Comparison of ENCODE assay signal across 17 cellular contexts in the genomic region with DNA sequence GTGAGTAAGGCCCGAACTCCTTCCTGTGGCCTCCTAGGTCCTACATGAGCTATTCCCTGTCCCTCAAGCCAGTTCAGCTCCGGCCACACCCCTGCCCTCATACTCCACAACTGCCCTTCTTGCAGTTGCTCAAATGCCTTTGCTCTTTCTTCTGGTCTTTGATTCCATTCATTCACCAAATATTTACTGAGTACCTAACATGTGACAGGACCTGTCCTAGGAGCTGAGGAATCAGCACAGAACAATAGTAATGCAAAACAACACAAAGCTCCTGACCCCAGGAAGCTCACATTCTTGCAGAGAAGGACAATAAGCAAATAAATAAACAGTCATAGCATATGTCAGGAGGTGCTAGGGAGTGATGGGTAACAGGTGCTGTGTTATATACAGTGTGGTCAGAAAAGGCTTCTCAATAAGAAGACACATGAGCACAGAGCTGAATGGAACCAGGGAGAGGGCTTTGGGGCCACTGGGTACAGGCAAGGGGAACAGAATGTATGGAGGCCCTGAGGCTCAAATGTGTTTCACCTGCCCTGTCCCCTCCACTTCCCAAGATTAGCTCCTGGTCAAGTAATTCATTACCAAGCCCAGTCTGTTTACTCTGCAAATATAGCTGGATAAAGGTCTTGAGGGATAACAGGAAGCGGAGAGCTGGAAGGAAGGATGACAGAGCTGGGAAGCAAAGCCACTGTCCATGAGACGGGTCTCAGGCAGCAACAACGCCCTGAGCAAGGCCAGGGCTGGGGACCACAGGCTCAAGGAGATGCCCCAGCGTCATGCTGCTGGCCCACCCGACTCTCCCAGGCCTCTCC.
"Had no signal": no experiment of that assay in that cellular context is flagged by ENCODE, and none has a peak within 500 bp of the region (broad histone marks: within the 10 kb centered on the region; RNA-seq: fewer than 3 reads in every experiment).

No MANE protein-coding gene starts in this region.

- H3K36me3 ChIP-seq: cardiac muscle cell, left ventricle myocardium inferior, neural progenitor cell, sigmoid colon had no signal

- DNase-seq: activated CD4-positive, alpha-beta T cell treated with anti-CD3 and anti-CD28 coated beads, Interleukin-2, amount 10 ng/mL, durations not matched to agents 24 days and 14 days; activated CD4-positive, CD25-positive, alpha-beta regulatory T cell; activated CD8-positive, alpha-beta T cell treated with anti-CD3 and anti-CD28 coated beads for 36 hours; activated naive CD4-positive, alpha-beta T cell; activated naive CD8-positive, alpha-beta T cell treated with anti-CD3 and anti-CD28 coated beads for 36 hours; activated T-cell treated with anti-CD3 and anti-CD28 coated beads, Interleukin-2, amount 50 U/mL, for 1 hour; amygdala; effector CD8-positive, alpha-beta T cell; hypothalamus; left ventricle myocardium inferior; naive B cell; sigmoid colon; stimulated activated naive B cell treated with anti-CD40 and anti-IgM and Interleukin-4, amounts not matched to agents 10 μg/mL and 1 μg/mL and 100 μg/mL, for 72 hours had no signal

- H3K4me2 ChIP-seq: neural progenitor cell had no signal

- H3K9me3 ChIP-seq: left ventricle myocardium inferior, sigmoid colon had no signal

- H3K4me3 Mint-ChIP-seq: activated CD4-positive, alpha-beta T cell treated with anti-CD3 and anti-CD28 coated beads, Interleukin-2, amount 10 ng/mL, durations not matched to agents 24 days and 14 days; activated CD8-positive, alpha-beta T cell treated with anti-CD3 and anti-CD28 coated beads for 36 hours; activated naive CD8-positive, alpha-beta T cell treated with anti-CD3 and anti-CD28 coated beads for 36 hours; activated T-helper 17 cell treated with anti-CD3 and anti-CD28 coated beads, Interleukin-2, amount 50 U/mL, for 72 hours; dendritic cell treated with granulocyte-macrophage colony-stimulating factor and Interleukin-4, amounts not matched to agents 40 ng/mL and 50 ng/mL, for 4 days; naive B cell; neural progenitor cell; stimulated activated naive B cell treated with anti-CD40 and anti-IgM and Interleukin-4, amounts not matched to agents 10 μg/mL and 1 μg/mL and 100 μg/mL, for 72 hours had no signal

- H3K4me3 ChIP-seq: cardiac muscle cell, left ventricle myocardium inferior, neural progenitor cell, sigmoid colon had no signal

- H3K4me1 Mint-ChIP-seq: activated CD4-positive, alpha-beta T cell treated with anti-CD3 and anti-CD28 coated beads, Interleukin-2, amount 10 ng/mL, durations not matched to agents 24 days and 14 days; activated naive CD8-positive, alpha-beta T cell treated with anti-CD3 and anti-CD28 coated beads for 36 hours; activated T-helper 17 cell treated with anti-CD3 and anti-CD28 coated beads, Interleukin-2, amount 50 U/mL, for 72 hours; naive B cell; neural progenitor cell; stimulated activated naive B cell treated with anti-CD40 and anti-IgM and Interleukin-4, amounts not matched to agents 10 μg/mL and 1 μg/mL and 100 μg/mL, for 72 hours had no signal

- H3K27ac Mint-ChIP-seq: activated CD4-positive, alpha-beta T cell treated with anti-CD3 and anti-CD28 coated beads, Interleukin-2, amount 10 ng/mL, durations not matched to agents 24 days and 14 days; activated CD8-positive, alpha-beta T cell treated with anti-CD3 and anti-CD28 coated beads for 36 hours; activated naive CD8-positive, alpha-beta T cell treated with anti-CD3 and anti-CD28 coated beads for 36 hours; activated T-helper 17 cell treated with anti-CD3 and anti-CD28 coated beads, Interleukin-2, amount 50 U/mL, for 72 hours; dendritic cell treated with granulocyte-macrophage colony-stimulating factor and Interleukin-4, amounts not matched to agents 40 ng/mL and 50 ng/mL, for 4 days; neural progenitor cell; stimulated activated naive B cell treated with anti-CD40 and anti-IgM and Interleukin-4, amounts not matched to agents 10 μg/mL and 1 μg/mL and 100 μg/mL, for 72 hours had no signal

- H3K27ac ChIP-seq: cardiac muscle cell, left ventricle myocardium inferior, neural progenitor cell, sigmoid colon had no signal

- H3K36me3 Mint-ChIP-seq: activated naive CD8-positive, alpha-beta T cell treated with anti-CD3 and anti-CD28 coated beads for 36 hours; naive B cell; neural progenitor cell; stimulated activated naive B cell treated with anti-CD40 and anti-IgM and Interleukin-4, amounts not matched to agents 10 μg/mL and 1 μg/mL and 100 μg/mL, for 72 hours had no signal

- H3K4me1 ChIP-seq: left ventricle myocardium inferior, neural progenitor cell, sigmoid colon had no signal

- H3K9ac ChIP-seq: neural progenitor cell had no signal

- H3K9me3 Mint-ChIP-seq: activated CD4-positive, alpha-beta T cell treated with anti-CD3 and anti-CD28 coated beads, Interleukin-2, amount 10 ng/mL, durations not matched to agents 24 days and 14 days; activated CD8-positive, alpha-beta T cell treated with anti-CD3 and anti-CD28 coated beads for 36 hours; activated naive CD8-positive, alpha-beta T cell treated with anti-CD3 and anti-CD28 coated beads for 36 hours; dendritic cell treated with granulocyte-macrophage colony-stimulating factor and Interleukin-4, amounts not matched to agents 40 ng/mL and 50 ng/mL, for 4 days; neural progenitor cell had no signal

- H2AFZ ChIP-seq: neural progenitor cell had no signal

- H3K27me3 ChIP-seq: cardiac muscle cell, neural progenitor cell, sigmoid colon had no signal

- ATAC-seq: activated CD8-positive, alpha-beta T cell treated with anti-CD3 and anti-CD28 coated beads for 36 hours; activated T-helper 17 cell treated with anti-CD3 and anti-CD28 coated beads, Interleukin-2, amount 50 U/mL, for 72 hours; stimulated activated naive B cell treated with anti-CD40 and anti-IgM and Interleukin-4, amounts not matched to agents 10 μg/mL and 1 μg/mL and 100 μg/mL, for 72 hours had no signal
